1 cellular context compared by ENCODE assay signal in genomic region chr12:109626378-109627115, GRCh38.
A peak's percentile ranks its signal among the peaks of the same experiment; 100 is the strongest.
TF ChIP-seq lines count a peak whose summit lies in the region.

No MANE protein-coding gene starts in this region.

TF ChIP-seq in HepG2, 621 proteins besides CTCF, POLR2A, EP300 and RAD21 (continued from another document):
- TF ChIP-seq ZNF672 (CRISPR knock-in tag; IDR thresholded peaks at IDR 0.05) (no peak), PATZ1 (CRISPR knock-in tag; IDR thresholded peaks at IDR 0.05) (0 out of 2 replicates have a peak, but pooled peaks have one; percentile 19), ZNF629 (CRISPR knock-in tag; conservative IDR thresholded peaks at IDR 0.05) (peak; percentile 87), ZNF44 (CRISPR knock-in tag; IDR thresholded peaks at IDR 0.05) (no peak), ZSCAN9 (CRISPR knock-in tag; IDR thresholded peaks at IDR 0.05; ENCODE audit: borderline replicate concordance) (no peak), HNRNPUL1 (IDR thresholded peaks at IDR 0.05; ENCODE audit: low read depth, low read length) (no peak)
